Comparison of ENCODE assay signal across 11 cellular contexts in genomic region chr18:56168049-56168781, GRCh38.
DNase-seq lines count a peak whose midpoint lies in the region; ATAC-seq, FAIRE-seq and TF ChIP-seq lines count a peak whose summit lies in the region.
"Had no signal": no experiment of that assay in that cellular context is flagged by ENCODE, and none has a peak within 500 bp of the region (broad histone marks: within the 10 kb centered on the region; RNA-seq: fewer than 3 reads in every experiment).

No MANE protein-coding gene starts in this region.

- H3K4me3 Mint-ChIP-seq in mesothelial cell of epicardium: no peak overlapping the region
- H3K4me3 Mint-ChIP-seq: activated naive CD8-positive, alpha-beta T cell treated with anti-CD3 and anti-CD28 coated beads, Interleukin-2, amount 10 ng/mL, durations not matched to agents 7 days and 5 days had no signal

- POLR2A ChIA-PET in HepG2 (lab: Yijun Ruan, JAX): no interaction called here

- DNase-seq in HepG2 (ENCODE audit: low spot score): no peak
- no peak for DNase-seq in mesothelial cell of epicardium (ENCODE audit: low spot score in 2 of 2, unreplicated experiment in 2 of 2)
- DNase-seq in aorta: peak in 1 of 2 donors; percentile 46
- no peak for DNase-seq in NCI-H345 treated with DMSO at 0.1 percent for 48 hours (lab: John Stamatoyannopoulos, UW; ENCODE audit: unreplicated experiment)
- DNase-seq: activated naive CD8-positive, alpha-beta T cell treated with anti-CD3 and anti-CD28 coated beads, Interleukin-2, amount 10 ng/mL, durations not matched to agents 7 days and 5 days; C1 segment of cervical spinal cord; NCI-H187 treated with DMSO at 0.1 percent for 48 hours had no signal

- H3K4me3 ChIP-seq in liver (ENCODE audit: low read depth in 1 of 3, low read length in 3 of 3) (no peak overlapping the region), HepG2 (replicated peaks in 1 of 3; ENCODE audit: insufficient read depth in 1 of 3, low read depth in 2 of 3, low read length in 3 of 3) (no peak overlapping the region), esophagus (ENCODE audit: low read depth in 1 of 2, low read length in 2 of 2) (no peak overlapping the region), aorta (ENCODE audit: low read length in 2 of 2) (no peak overlapping the region)

- H4K20me1 ChIP-seq in HepG2 (ENCODE audit: insufficient read depth, low read length): no peaks in the 10 kb centered on the region

- TF ChIP-seq POLR2A in HepG2 (IDR thresholded peaks at IDR 0.05; ENCODE audit: insufficient read depth in 1 of 2, low read depth in 2 of 2, low read length in 2 of 2): no peak

- H3K9me3 ChIP-seq in liver (ENCODE audit: control insufficient read depth in 4 of 4, low read length in 3 of 4) (no peaks in the 10 kb centered on the region), HepG2 (ENCODE audit: low read length) (peaks cover 79% of the 10 kb centered on the region), esophagus (ENCODE audit: control insufficient read depth in 2 of 2, insufficient read depth in 1 of 2, low read depth in 1 of 2, low read length in 1 of 2) (no peaks in the 10 kb centered on the region), aorta (ENCODE audit: control insufficient read depth, low read length) (no peaks in the 10 kb centered on the region)

- no peak overlapping the region for H3K4me2 ChIP-seq in HepG2 (ENCODE audit: low read depth, low read length)

- H2AFZ ChIP-seq in HepG2 (ENCODE audit: low read length): no peak overlapping the region

- peaks cover 0 to 7% (median 2%) of the 10 kb centered on the region in 4 donors for H3K4me1 ChIP-seq in liver (ENCODE audit: control insufficient read depth in 4 of 4, insufficient read depth in 4 of 4, low read length in 3 of 4)
- H3K4me1 ChIP-seq in HepG2 (ENCODE audit: insufficient read depth, low read length): no peaks in the 10 kb centered on the region
- no peaks in the 10 kb centered on the region for H3K4me1 ChIP-seq in esophagus (ENCODE audit: control insufficient read depth in 2 of 2, insufficient read depth in 2 of 2, low read length in 1 of 2)
- no peaks in the 10 kb centered on the region for H3K4me1 ChIP-seq in aorta (ENCODE audit: control insufficient read depth in 1 of 2, insufficient read depth in 2 of 2, low read length in 2 of 2)

- H3K9me3 Mint-ChIP-seq in mesothelial cell of epicardium: peaks cover 12% of the 10 kb centered on the region
- H3K9me3 Mint-ChIP-seq: activated naive CD8-positive, alpha-beta T cell treated with anti-CD3 and anti-CD28 coated beads, Interleukin-2, amount 10 ng/mL, durations not matched to agents 7 days and 5 days had no signal

- H3K36me3 Mint-ChIP-seq in mesothelial cell of epicardium: peaks cover 3% of the 10 kb centered on the region
- H3K36me3 Mint-ChIP-seq: activated naive CD8-positive, alpha-beta T cell treated with anti-CD3 and anti-CD28 coated beads, Interleukin-2, amount 10 ng/mL, durations not matched to agents 7 days and 5 days had no signal

- TF ChIP-seq EP300 in HepG2 (IDR thresholded peaks at IDR 0.05; ENCODE audit: low read depth in 2 of 2, low read length in 2 of 2): no peak
- no peak for TF ChIP-seq EP300 in HepG2 (CRISPR knock-in tag; IDR thresholded peaks at IDR 0.05; ENCODE audit: borderline replicate concordance)

- H3K79me2 ChIP-seq in HepG2 (ENCODE audit: insufficient read depth, low read length): no peaks in the 10 kb centered on the region

- H3K27ac Mint-ChIP-seq in mesothelial cell of epicardium: peak overlapping the region; percentile 92
- H3K27ac Mint-ChIP-seq: activated naive CD8-positive, alpha-beta T cell treated with anti-CD3 and anti-CD28 coated beads, Interleukin-2, amount 10 ng/mL, durations not matched to agents 7 days and 5 days had no signal

- WGBS in liver: 58% methylated on average over 5 of the region's 5 CpGs
- WGBS in HepG2 (ENCODE audit: low lambda C conversion rate): 6% methylated on average over 5 of the region's 5 CpGs
- 14 to 27% methylated on average over 5 of the region's 5 CpGs for WGBS in esophagus, 2 donors
- 11 to 15% methylated on average over 5 of the region's 5 CpGs for WGBS in aorta, 2 donors

- H3K36me3 ChIP-seq in liver (ENCODE audit: control insufficient read depth in 4 of 4, insufficient read depth in 3 of 4, low read depth in 1 of 4, low read length in 3 of 4): no peaks in the 10 kb centered on the region
- no peaks in the 10 kb centered on the region for H3K36me3 ChIP-seq in HepG2 (replicated peaks in 1 of 2; ENCODE audit: control insufficient read depth in 1 of 2, insufficient read depth in 2 of 2, low read length in 2 of 2)
- no peaks in the 10 kb centered on the region for H3K36me3 ChIP-seq in esophagus (ENCODE audit: control insufficient read depth in 2 of 2, insufficient read depth in 2 of 2, low read length in 1 of 2)
- no peaks in the 10 kb centered on the region for H3K36me3 ChIP-seq in aorta (ENCODE audit: control insufficient read depth in 1 of 2, insufficient read depth in 2 of 2, low read length in 1 of 2)

- CTCF ChIA-PET in HepG2 (lab: Yijun Ruan, JAX; ENCODE audit: low intra/inter-chr PET ratio, low total read pairs): no interaction called here

- FAIRE-seq in HepG2 (lab: Jason Lieb, UNC): no peak

- in situ Hi-C loops in HepG2 (cut with HindIII; ENCODE audit: extremely low pct_ligation_motif_present, low pct_unique_long_range_greater_than_20kb): no loop called here

- H3K4me1 Mint-ChIP-seq in mesothelial cell of epicardium: peaks cover 34% of the 10 kb centered on the region
- H3K4me1 Mint-ChIP-seq: activated naive CD8-positive, alpha-beta T cell treated with anti-CD3 and anti-CD28 coated beads, Interleukin-2, amount 10 ng/mL, durations not matched to agents 7 days and 5 days had no signal

- H3K9ac ChIP-seq in liver (ENCODE audit: low read depth in 1 of 2, low read length in 2 of 2) (no peak overlapping the region), HepG2 (ENCODE audit: insufficient read depth, low read depth, low read length) (no peak overlapping the region)

- ATAC-seq in HepG2 (no peak), aorta (ENCODE audit: low FRiP score) (peak; percentile 35), HG02970 (IDR thresholded peaks at IDR 0.05; ENCODE audit: low FRiP score, unreplicated experiment) (no peak), GM19452 (IDR thresholded peaks at IDR 0.05; ENCODE audit: unreplicated experiment) (no peak)

- TF ChIP-seq RAD21 in liver (IDR thresholded peaks at IDR 0.05): peak in 1 of 2 donors; percentile 5
- TF ChIP-seq RAD21 in HepG2 (CRISPR knock-in tag; IDR thresholded peaks at IDR 0.05): no peak

- H3K27ac ChIP-seq in liver (ENCODE audit: low read depth in 1 of 2, low read length in 2 of 2) (peak overlapping the region in 1 of 2 donors; percentile 42), HepG2 (ENCODE audit: extremely low read length, insufficient read depth, low read length) (no peak overlapping the region), esophagus (ENCODE audit: low read depth in 2 of 2, low read length in 1 of 2) (peak overlapping the region; percentile 89 to 93), aorta (ENCODE audit: low read depth in 1 of 2, low read length in 2 of 2) (no peak overlapping the region)

- H3K27me3 ChIP-seq in liver (ENCODE audit: control insufficient read depth in 4 of 4, insufficient read depth in 4 of 4, low read length in 3 of 4): no peaks in the 10 kb centered on the region
- no peaks in the 10 kb centered on the region for H3K27me3 ChIP-seq in HepG2 (ENCODE audit: control insufficient read depth in 1 of 2, insufficient read depth in 2 of 2, low read length in 2 of 2)
- H3K27me3 ChIP-seq in esophagus (ENCODE audit: control insufficient read depth in 1 of 2, insufficient read depth in 2 of 2, low read length in 2 of 2): no peaks in the 10 kb centered on the region
- H3K27me3 ChIP-seq in aorta (ENCODE audit: control insufficient read depth in 1 of 2, insufficient read depth in 2 of 2, low read length in 1 of 2): no peaks in the 10 kb centered on the region

- no peak for TF ChIP-seq CTCF in liver (IDR thresholded peaks at IDR 0.05; ENCODE audit: low read depth, low read length, missing input control)
- no peak for TF ChIP-seq CTCF in HepG2 (CRISPR knock-in tag; IDR thresholded peaks at IDR 0.05)
- no peak for TF ChIP-seq CTCF in mesothelial cell of epicardium (IDR thresholded peaks at IDR 0.05; ENCODE audit: unreplicated experiment)

- BruUV-seq in HepG2 (replicated peaks; lab: Mats Ljungman, UMichigan): no TSS peak

- intact Hi-C loops in HepG2 (cut with micrococcal nuclease; ENCODE audit: unreplicated experiment): no loop called here
- intact Hi-C loops in aorta (cut with DNase I): loop anchor here in 1 of 2 donors (2.0 kb wide), 1 partner anchor 161 kb away; no protein-coding TSS in a partner anchor

- H3K27me3 Mint-ChIP-seq in mesothelial cell of epicardium (ENCODE audit: low read depth): no peaks in the 10 kb centered on the region
- H3K27me3 Mint-ChIP-seq: activated naive CD8-positive, alpha-beta T cell treated with anti-CD3 and anti-CD28 coated beads, Interleukin-2, amount 10 ng/mL, durations not matched to agents 7 days and 5 days had no signal

TF ChIP-seq in HepG2, 621 proteins besides CTCF, POLR2A, EP300 and RAD21 (continues in another document):
- TF ChIP-seq THYN1 (CRISPR knock-in tag; IDR thresholded peaks at IDR 0.05; ENCODE audit: borderline replicate concordance, low read depth): no peak
- TF ChIP-seq ATRX (CRISPR knock-in tag; IDR thresholded peaks at IDR 0.05; ENCODE audit: borderline replicate concordance): no peak
- no peak for TF ChIP-seq ZMAT3 (CRISPR knock-in tag; conservative IDR thresholded peaks at IDR 0.05)
- no peak for TF ChIP-seq ZBTB21 (CRISPR knock-in tag; IDR thresholded peaks at IDR 0.05)

Comparison
In these comparisons a context has a peak if more than half of its experiments do, and no peak if none do; other contexts are left out.
1. H3K27ac ChIP-seq: peak in esophagus (2 of 2); none in HepG2 (single experiment) and aorta (0 of 2).